ENCODE assay signal across 21 cellular contexts in genomic region chr12:16021026-16021425, GRCh38.
DNase-seq lines count a peak whose midpoint lies in the region; ATAC-seq, FAIRE-seq and TF ChIP-seq lines count a peak whose summit lies in the region.
"Had no signal": no experiment of that assay in that cellular context is flagged by ENCODE, and none has a peak within 500 bp of the region (broad histone marks: within the 10 kb centered on the region; RNA-seq: fewer than 3 reads in every experiment).

No MANE protein-coding gene starts in this region.

- no peak for ATAC-seq in A549
- peak; percentile 5 for ATAC-seq in left colon
- ATAC-seq in Right ventricle myocardium inferior: no peak

- POLR2A ChIA-PET in A549 (lab: Yijun Ruan, JAX) (no interaction called here), HEK293 (lab: Yijun Ruan, JAX) (no interaction called here)

- H3K27ac ChIP-seq in A549 (no peak overlapping the region), HEK293 (ENCODE audit: extremely low read depth, low read depth, low read length) (no peak overlapping the region)
- H3K27ac ChIP-seq: BLaER1 had no signal

- no peak for TF ChIP-seq POLR2A in A549 (IDR thresholded peaks at IDR 0.05; ENCODE audit: low read length)

- H3K36me3 ChIP-seq in HEK293 (ENCODE audit: control insufficient read depth in 2 of 2, insufficient read depth in 1 of 2, low read length in 2 of 2): no peaks in the 10 kb centered on the region
- H3K36me3 ChIP-seq: BE2C had no signal

- FAIRE-seq in A549 (lab: Jason Lieb, UNC): no peak
- FAIRE-seq: D721Med, G401.6, GM12891, GM19239 had no signal

- no peak for TF ChIP-seq RAD21 in A549 (conservative IDR thresholded peaks at IDR 0.05 in 1 of 2, IDR thresholded peaks at IDR 0.05 in 1 of 2)

- intact Hi-C loops in left colon (cut with DNase I, micrococcal nuclease): no loop called here
- intact Hi-C loops in Right ventricle myocardium inferior (cut with DNase I): no loop called here

- no peak overlapping the region for H3K4me2 ChIP-seq in A549
- H3K4me2 ChIP-seq: BLaER1 had no signal

- DNase-seq in A549 (ENCODE audit: low read depth in 1 of 2, low spot score in 1 of 2) (no peak), left colon (no peak), Right ventricle myocardium inferior (ENCODE audit: missing footprints) (no peak), activated gamma-delta T cell treated with Interleukin-2 at 50 U/mL for 16 hours (no peak), SHP77 (lab: John Stamatoyannopoulos, UW) (no peak)
- DNase-seq: ACHN; BE2C; C1 segment of cervical spinal cord; Calu3; CD4-positive, alpha-beta memory T cell; CD4-positive, CD25-positive, alpha-beta regulatory T cell; CD8-positive, alpha-beta memory T cell; COR-L47; DMS79 treated with DMSO at 0.1 percent for 48 hours; GF-D8 had no signal

- H3K9me3 ChIP-seq in A549: no peaks in the 10 kb centered on the region
- H3K9me3 ChIP-seq in HEK293 (ENCODE audit: control insufficient read depth, insufficient read depth, low read depth, low read length): no peaks in the 10 kb centered on the region
- H3K9me3 ChIP-seq: BE2C had no signal

- WGBS in A549 (ENCODE audit: missing lambda C conversion rate): 88% methylated on average over 1 of the region's 1 CpG

- CTCF ChIA-PET in A549 (lab: Yijun Ruan, JAX) (no interaction called here), HEK293 (lab: Yijun Ruan, JAX) (interaction anchor here (0.5 kb wide), 1 partner anchor 339 kb away, joined by 3 read pairs; no protein-coding TSS in a partner anchor)

- no peak overlapping the region for H3K4me3 ChIP-seq in A549
- no peak overlapping the region for H3K4me3 ChIP-seq in HEK293 (ENCODE audit: low read depth, low read length)
- H3K4me3 ChIP-seq: BLaER1 had no signal

- TF ChIP-seq CTCF in A549 (IDR thresholded peaks at IDR 0.05) (no peak), HEK293 (tag by site-specific recombination; IDR thresholded peaks at IDR 0.05) (no peak)

- no peak for TF ChIP-seq EP300 in A549 (IDR thresholded peaks at IDR 0.05)

- H3K4me1 ChIP-seq in A549 (no peaks in the 10 kb centered on the region), HEK293 (ENCODE audit: control insufficient read depth, insufficient read depth, low read length) (no peaks in the 10 kb centered on the region)
- H3K4me1 ChIP-seq: BE2C, BLaER1 had no signal

TF ChIP-seq in A549, 52 proteins besides CTCF, POLR2A, EP300 and RAD21:
- no peak for TF ChIP-seq NFE2L2 (conservative IDR thresholded peaks at IDR 0.05; ENCODE audit: low read length)
- peak; percentile 45 for TF ChIP-seq ZFP36 (IDR thresholded peaks at IDR 0.05; ENCODE audit: borderline replicate concordance, partially characterized antibody)

TF ChIP-seq in HEK293, 187 proteins besides CTCF, POLR2A, EP300 and RAD21:
- TF ChIP-seq ZNF585B (tag by site-specific recombination; IDR thresholded peaks at IDR 0.05): peak; percentile 92
- TF ChIP-seq ZNF518A (tag by site-specific recombination; conservative IDR thresholded peaks at IDR 0.05; ENCODE audit: low read depth): no peak
- no peak for TF ChIP-seq ZFP69B (tag by site-specific recombination; IDR thresholded peaks at IDR 0.05)
TF ChIP-seq in HEK293: peak in this region for 1.
